In genomic region chr10:102583435-102584417, GRCh38 we compare ENCODE assay signal across 9 cellular contexts.
DNase-seq lines count a peak whose midpoint lies in the region; ATAC-seq and TF ChIP-seq lines count a peak whose summit lies in the region.
"Had no signal": no experiment of that assay in that cellular context is flagged by ENCODE, and none has a peak within 500 bp of the region (broad histone marks: within the 10 kb centered on the region; RNA-seq: fewer than 3 reads in every experiment).

No MANE protein-coding gene starts in this region.

- no peaks in the 10 kb centered on the region for H3K36me3 Mint-ChIP-seq in CD8-positive, alpha-beta memory T cell

- no peaks in the 10 kb centered on the region for H3K9me3 Mint-ChIP-seq in CD8-positive, alpha-beta memory T cell
- H3K9me3 Mint-ChIP-seq: T-helper 1 cell treated with Interleukin-12 subunit alpha and Interleukin-12 subunit beta and Interleukin-4 antibody, amounts not matched to agents 30 μg/mL and 1 μg/mL, for 36 hours had no signal

- no peak overlapping the region for H3K27ac ChIP-seq in CD8-positive, alpha-beta memory T cell (ENCODE audit: low read depth, low read length)
- no peak overlapping the region for H3K27ac ChIP-seq in prostate gland
- no peak overlapping the region for H3K27ac ChIP-seq in vagina

- intact Hi-C loops in cardiac septum (cut with DNase I) (loop anchor here (2.0 to 5.0 kb wide), 2 partner anchors 81 to 191 kb away; partner anchors contain the start of genes ACTR1A and SUFU), prostate gland (cut with DNase I) (loop anchor here (2.0 to 10.0 kb wide), 3 partner anchors 79 to 349 kb away; partner anchors contain the start of gene NFKB2), vagina (cut with DNase I) (loop anchor here (5.0 to 10.0 kb wide), 2 partner anchors 81 to 189 kb away; partner anchors contain the start of genes ACTR1A, NFKB2 and SUFU)

- ATAC-seq in GM21576 (IDR thresholded peaks at IDR 0.05; ENCODE audit: unreplicated experiment): peak; percentile 75

- H3K27me3 Mint-ChIP-seq in CD8-positive, alpha-beta memory T cell: no peaks in the 10 kb centered on the region

- H3K4me3 ChIP-seq in CD8-positive, alpha-beta memory T cell (ENCODE audit: low read length): no peak overlapping the region
- no peak overlapping the region for H3K4me3 ChIP-seq in prostate gland
- H3K4me3 ChIP-seq in vagina: no peak overlapping the region

- peaks cover 0 to 12% (median 6%) of the 10 kb centered on the region in 3 donors for H3K4me1 Mint-ChIP-seq in CD8-positive, alpha-beta memory T cell

- POLR2A ChIA-PET in CD8-positive, alpha-beta memory T cell (lab: Charles Lee): interaction anchor here (0.5 to 2.0 kb wide), 6 partner anchors 61 to 354 kb away, joined by 3 to 10 read pairs (median 4); partner anchors contain the start of genes ACTR1A, SUFU and TRIM8

- TF ChIP-seq POLR2A in prostate gland (IDR thresholded peaks at IDR 0.05) (no peak), vagina (IDR thresholded peaks at IDR 0.05) (no peak)

- CTCF ChIA-PET in CD8-positive, alpha-beta memory T cell (lab: Charles Lee): interaction anchor here (0.6 to 4.0 kb wide), 27 partner anchors 9 to 414 kb away, joined by 3 to 36 read pairs (median 4); partner anchors contain the start of genes ACTR1A, ELOVL3, NFKB2 and SUFU

- H3K9me3 ChIP-seq in CD8-positive, alpha-beta memory T cell (ENCODE audit: low read length): no peaks in the 10 kb centered on the region
- H3K9me3 ChIP-seq in prostate gland (no peaks in the 10 kb centered on the region), vagina (no peaks in the 10 kb centered on the region)

- WGBS in prostate gland: 40% methylated on average over 11 of the region's 11 CpGs

- peak; percentile 64 to 87 (median 66) for DNase-seq in CD8-positive, alpha-beta memory T cell
- DNase-seq in NCI-H1092 (lab: John Stamatoyannopoulos, UW): peak; percentile 55
- peak; percentile 74 for DNase-seq in SW480 (ENCODE audit: low spot score)
- peak; percentile 62 for DNase-seq in activated naive CD8-positive, alpha-beta T cell treated with anti-CD3 and anti-CD28 coated beads, Interleukin-2, amount 50 U/mL, for 16 hours (ENCODE audit: low read depth, low spot score)
- DNase-seq in cardiac septum (ENCODE audit: low spot score): peak; percentile 90
- DNase-seq in prostate gland (ENCODE audit: low spot score): peak; percentile 82
- DNase-seq in vagina (ENCODE audit: extremely low spot score in 2 of 2): no peak

- H3K27ac Mint-ChIP-seq in CD8-positive, alpha-beta memory T cell: peak overlapping the region in 4 of 8 donors; percentile 50 to 71 (median 58)
- H3K27ac Mint-ChIP-seq: T-helper 1 cell treated with Interleukin-12 subunit alpha and Interleukin-12 subunit beta and Interleukin-4 antibody, amounts not matched to agents 30 μg/mL and 1 μg/mL, for 36 hours had no signal

- no peak overlapping the region for H3K4me3 Mint-ChIP-seq in CD8-positive, alpha-beta memory T cell
- H3K4me3 Mint-ChIP-seq: T-helper 1 cell treated with Interleukin-12 subunit alpha and Interleukin-12 subunit beta and Interleukin-4 antibody, amounts not matched to agents 30 μg/mL and 1 μg/mL, for 36 hours had no signal

- no peaks in the 10 kb centered on the region for H3K4me1 ChIP-seq in CD8-positive, alpha-beta memory T cell (ENCODE audit: insufficient read depth, low read length)
- peaks cover 10% of the 10 kb centered on the region for H3K4me1 ChIP-seq in prostate gland (replicated peaks)
- peaks cover 20% of the 10 kb centered on the region for H3K4me1 ChIP-seq in vagina

- TF ChIP-seq CTCF in prostate gland (IDR thresholded peaks at IDR 0.05) (peak; percentile 59 to 88 (median 84)), vagina (IDR thresholded peaks at IDR 0.05) (peak; percentile 81 to 95 (median 92))

- H3K36me3 ChIP-seq in CD8-positive, alpha-beta memory T cell (ENCODE audit: insufficient read depth, low read length): no peaks in the 10 kb centered on the region
- no peaks in the 10 kb centered on the region for H3K36me3 ChIP-seq in prostate gland
- H3K36me3 ChIP-seq in vagina: no peaks in the 10 kb centered on the region

- H3K27me3 ChIP-seq in CD8-positive, alpha-beta memory T cell (ENCODE audit: insufficient read depth, low read length, poor library complexity, severe bottlenecking): no peaks in the 10 kb centered on the region
- H3K27me3 ChIP-seq in prostate gland (replicated peaks; ENCODE audit: insufficient read depth) (no peaks in the 10 kb centered on the region), vagina (no peaks in the 10 kb centered on the region)

Comparison
In these comparisons a context has a peak if more than half of its experiments do, and no peak if none do; other contexts are left out.
1. DNase-seq: peak in CD8-positive, alpha-beta memory T cell (5 of 5), NCI-H1092 (single experiment), SW480 (single experiment), activated naive CD8-positive, alpha-beta T cell treated with anti-CD3 and anti-CD28 coated beads, Interleukin-2, amount 50 U/mL, for 16 hours (single experiment), cardiac septum (single experiment) and prostate gland (single experiment); none in vagina (0 of 2).